Comparison of ENCODE assay signal across 19 cellular contexts in genomic region chr21:20329636-20330035, GRCh38.
"Had no signal": no experiment of that assay in that cellular context is flagged by ENCODE, and none has a peak within 500 bp of the region (broad histone marks: within the 10 kb centered on the region; RNA-seq: fewer than 3 reads in every experiment).

No MANE protein-coding gene starts in this region.

- ATAC-seq: activated CD8-positive, alpha-beta memory T cell treated with anti-CD3 and anti-CD28 coated beads, Interleukin-2, amount 10 ng/mL, durations not matched to agents 7 days and 5 days; left ventricle myocardium superior; natural killer cell treated with Interleukin-12 subunit alpha and Interleukin-12 subunit beta and Interleukin-15 and Interleukin-18, amount 100 ng/mL, for 72 hours; stimulated activated memory B cell treated with anti-CD40 and anti-IgM and Interleukin-4, amounts not matched to agents 10 μg/mL and 1 μg/mL and 100 μg/mL, for 72 hours had no signal

- H3K9me3 ChIP-seq: prostate gland, right lobe of liver had no signal

- H3K27ac ChIP-seq: brain microvascular endothelial cell, prostate gland, right lobe of liver, spleen, tibial nerve had no signal

- H3K27me3 ChIP-seq: brain microvascular endothelial cell, right lobe of liver, spleen, tibial nerve had no signal

- H3K4me1 ChIP-seq: prostate gland, right lobe of liver, spleen, tibial nerve had no signal

- H3K4me3 ChIP-seq: prostate gland, spleen, tibial nerve had no signal

- DNase-seq: activated CD4-positive, alpha-beta T cell treated with anti-CD3 and anti-CD28 coated beads for 1 hour; activated CD4-positive, alpha-beta T cell treated with anti-CD3 and anti-CD28 coated beads, Interleukin-2, amount 50 U/mL, for 48 hours; activated CD8-positive, alpha-beta memory T cell treated with anti-CD3 and anti-CD28 coated beads, Interleukin-2, amount 10 ng/mL, durations not matched to agents 7 days and 5 days; activated effector memory CD4-positive, alpha-beta T cell treated with anti-CD3 and anti-CD28 coated beads, Interleukin-2, amount 50 U/mL, for 16 hours; activated T-cell treated with anti-CD3 and anti-CD28 coated beads, Interleukin-2, amount 50 U/mL, for 24 hours; brain microvascular endothelial cell; cerebellar nuclear complex; dermis blood vessel endothelial cell; kidney; left ventricle myocardium superior; mesenchymal stem cell; occipital lobe; right lobe of liver; spleen; stimulated activated CD4-positive, alpha-beta T cell treated with anti-CD3 and anti-CD28 coated beads, Interleukin-1b, Interleukin-23, amount 100 ng/mL, for 48 hours had no signal

- H3K36me3 ChIP-seq: brain microvascular endothelial cell, prostate gland, right lobe of liver, spleen, tibial nerve had no signal
